ENCODE assay signal across 16 cellular contexts in the genomic region with DNA sequence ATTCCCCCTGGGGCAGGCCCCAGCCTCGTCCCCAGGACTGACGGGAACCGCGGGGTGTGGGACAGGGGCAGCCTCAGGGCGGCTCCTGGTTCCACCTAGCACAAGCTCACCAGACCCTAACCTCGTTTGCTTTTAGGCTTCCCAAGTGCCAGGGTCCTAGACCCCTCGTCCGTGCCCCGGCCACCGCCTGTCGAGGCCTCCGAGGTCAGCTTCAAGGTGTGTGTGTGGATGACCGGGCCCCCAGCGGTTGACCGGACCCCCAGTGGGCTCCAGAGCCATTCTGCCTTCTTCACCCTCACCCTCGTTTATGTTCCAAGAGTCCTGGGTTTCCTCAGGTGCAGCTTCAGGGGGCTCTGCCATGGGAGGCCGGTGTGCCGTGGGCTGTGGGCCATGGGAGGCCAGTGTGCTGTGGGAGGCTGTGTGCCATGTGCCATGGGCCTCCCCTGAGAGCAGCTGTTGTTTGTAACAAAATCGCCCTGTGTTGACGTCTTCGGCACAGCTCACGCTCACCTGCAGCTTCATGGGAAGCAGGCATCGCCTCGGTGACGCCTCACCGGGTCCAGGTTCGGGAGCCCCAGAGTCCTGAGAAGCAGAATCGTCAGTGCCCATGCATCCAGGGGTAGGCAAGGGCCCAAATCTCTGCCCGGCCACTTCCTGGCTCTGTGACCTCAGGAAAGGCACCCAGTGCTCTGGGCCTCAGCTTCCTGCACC. TPM values are rescaled to one million over a fixed set of nuclear protein-coding genes. Genes with fewer than 3 reads are reported as not detected.
DNase-seq lines count a peak whose midpoint lies in the region; ATAC-seq, FAIRE-seq and TF ChIP-seq lines count a peak whose summit lies in the region.
"Had no signal": no experiment of that assay in that cellular context is flagged by ENCODE, and none has a peak within 500 bp of the region (broad histone marks: within the 10 kb centered on the region; RNA-seq: fewer than 3 reads in every experiment).

No MANE protein-coding gene starts in this region.

- DNase-seq in CD14-positive monocyte (ENCODE audit: low spot score) (peak; percentile 35), GM12891 (ENCODE audit: insufficient read length, low spot score) (peak; percentile 3), ecto neural progenitor cell (ENCODE audit: low spot score) (peak; percentile 35), posterior cingulate gyrus (peak in 6 of 10 donors; percentile 1 to 72 (median 30)), OCI-M2 (lab: John Stamatoyannopoulos, UW; ENCODE audit: unreplicated experiment) (no peak), DMS79 treated with DMSO at 0.1 percent for 48 hours (lab: John Stamatoyannopoulos, UW) (no peak)
- no peak for DNase-seq in activated CD8-positive, alpha-beta T cell treated with anti-CD3 and anti-CD28 coated beads, Interleukin-2, amount 10 ng/mL, durations not matched to agents 7 days and 5 days
- DNase-seq: activated CD4-positive, alpha-beta memory T cell treated with anti-CD3 and anti-CD28 coated beads for 36 hours; esophagus squamous epithelium; NCI-H1694; NCI-H510A had no signal

- H3K4me1 Mint-ChIP-seq in CD14-positive monocyte, result no peaks in the 10 kb centered on the region
- H3K4me1 Mint-ChIP-seq in activated CD8-positive, alpha-beta T cell treated with anti-CD3 and anti-CD28 coated beads, Interleukin-2, amount 10 ng/mL, durations not matched to agents 7 days and 5 days (ENCODE audit: low read depth), result no peaks in the 10 kb centered on the region

- TF ChIP-seq POLR2A in GM12891 (IDR thresholded peaks at IDR 0.05; ENCODE audit: low read depth, low read length), result no peak

- intact Hi-C loops in CD14-positive monocyte (cut with micrococcal nuclease) (no loop called here), posterior cingulate gyrus (cut with DNase I) (loop anchor here (5.0 kb wide), 1 partner anchor 442 kb away; no protein-coding TSS in a partner anchor)

- H3K4me3 Mint-ChIP-seq in CD14-positive monocyte, result no peak overlapping the region
- H3K4me3 Mint-ChIP-seq in activated CD8-positive, alpha-beta T cell treated with anti-CD3 and anti-CD28 coated beads, Interleukin-2, amount 10 ng/mL, durations not matched to agents 7 days and 5 days, result no peak overlapping the region
- H3K4me3 Mint-ChIP-seq: activated CD4-positive, alpha-beta memory T cell treated with anti-CD3 and anti-CD28 coated beads for 36 hours; dendritic cell treated with granulocyte-macrophage colony-stimulating factor and Interleukin-4, amounts not matched to agents 40 ng/mL and 50 ng/mL, for 4 days had no signal

- peaks cover 0 to 1% (median 0%) of the 10 kb centered on the region in 7 donors for H3K9me3 Mint-ChIP-seq in CD14-positive monocyte
- no peaks in the 10 kb centered on the region for H3K9me3 Mint-ChIP-seq in activated CD8-positive, alpha-beta T cell treated with anti-CD3 and anti-CD28 coated beads, Interleukin-2, amount 10 ng/mL, durations not matched to agents 7 days and 5 days (ENCODE audit: insufficient read depth)
- H3K9me3 Mint-ChIP-seq: activated CD4-positive, alpha-beta memory T cell treated with anti-CD3 and anti-CD28 coated beads for 36 hours; dendritic cell treated with granulocyte-macrophage colony-stimulating factor and Interleukin-4, amounts not matched to agents 40 ng/mL and 50 ng/mL, for 4 days had no signal

- POLR2A ChIA-PET in activated CD8-positive, alpha-beta T cell treated with anti-CD3 and anti-CD28 coated beads, Interleukin-2, amount 10 ng/mL, durations not matched to agents 7 days and 5 days (lab: Charles Lee), result no interaction called here

- no peak for ATAC-seq in activated CD8-positive, alpha-beta T cell treated with anti-CD3 and anti-CD28 coated beads, Interleukin-2, amount 10 ng/mL, durations not matched to agents 7 days and 5 days
- ATAC-seq in GM18861 (IDR thresholded peaks at IDR 0.05; ENCODE audit: unreplicated experiment), result no peak
- ATAC-seq: heart left ventricle, psoas muscle had no signal

- no peak for TF ChIP-seq CTCF in CD14-positive monocyte (IDR thresholded peaks at IDR 0.05)

- CTCF ChIA-PET in activated CD8-positive, alpha-beta T cell treated with anti-CD3 and anti-CD28 coated beads, Interleukin-2, amount 10 ng/mL, durations not matched to agents 7 days and 5 days (lab: Charles Lee), result no interaction called here

- FAIRE-seq in GM12891 (lab: Jason Lieb, UNC), result no peak
- FAIRE-seq: astrocyte had no signal

- H3K36me3 Mint-ChIP-seq in CD14-positive monocyte, result no peaks in the 10 kb centered on the region
- H3K36me3 Mint-ChIP-seq in activated CD8-positive, alpha-beta T cell treated with anti-CD3 and anti-CD28 coated beads, Interleukin-2, amount 10 ng/mL, durations not matched to agents 7 days and 5 days (ENCODE audit: low read depth), result no peaks in the 10 kb centered on the region
- H3K36me3 Mint-ChIP-seq: activated CD4-positive, alpha-beta memory T cell treated with anti-CD3 and anti-CD28 coated beads for 36 hours had no signal

- H3K27ac Mint-ChIP-seq in CD14-positive monocyte, result no peak overlapping the region
- no peak overlapping the region for H3K27ac Mint-ChIP-seq in activated CD8-positive, alpha-beta T cell treated with anti-CD3 and anti-CD28 coated beads, Interleukin-2, amount 10 ng/mL, durations not matched to agents 7 days and 5 days
- H3K27ac Mint-ChIP-seq: activated CD4-positive, alpha-beta memory T cell treated with anti-CD3 and anti-CD28 coated beads for 36 hours; dendritic cell treated with granulocyte-macrophage colony-stimulating factor and Interleukin-4, amounts not matched to agents 40 ng/mL and 50 ng/mL, for 4 days had no signal

- peaks cover 5 to 12% (median 5%) of the 10 kb centered on the region in 3 donors for H3K27me3 Mint-ChIP-seq in CD14-positive monocyte (ENCODE audit: low read depth in 3 of 3)
- no peaks in the 10 kb centered on the region for H3K27me3 Mint-ChIP-seq in activated CD8-positive, alpha-beta T cell treated with anti-CD3 and anti-CD28 coated beads, Interleukin-2, amount 10 ng/mL, durations not matched to agents 7 days and 5 days (ENCODE audit: low read depth)

TF ChIP-seq in GM12891, 5 proteins besides CTCF, POLR2A, EP300 and RAD21:
- no peak for TF ChIP-seq POLR2AphosphoS5 (IDR thresholded peaks at IDR 0.05; ENCODE audit: low read depth, low read length)
- TF ChIP-seq SPI1 (IDR thresholded peaks at IDR 0.05; ENCODE audit: low read depth, low read length), result no peak
- TF ChIP-seq POU2F2 (IDR thresholded peaks at IDR 0.05; ENCODE audit: low read depth, low read length), result no peak
- no peak for TF ChIP-seq PAX5 (IDR thresholded peaks at IDR 0.05; ENCODE audit: insufficient read depth, low read length, severe bottlenecking)
- no peak for TF ChIP-seq TAF1 (IDR thresholded peaks at IDR 0.05; ENCODE audit: low read depth, low read length)
TF ChIP-seq in GM12891: peak in this region for 0.

RNA-seq across cellular contexts. Expression of a gene that starts 43.0 kb away (rescaled TPM):
- not detected for polyA plus RNA-seq in CD14-positive monocyte
- polyA plus RNA-seq in GM12891 (2012; ENCODE audit: low read depth, missing spikeins), result not detected
- not detected for total RNA-seq in activated CD8-positive, alpha-beta T cell treated with anti-CD3 and anti-CD28 coated beads, Interleukin-2, amount 10 ng/mL, durations not matched to agents 7 days and 5 days
- total RNA-seq: activated CD4-positive, alpha-beta memory T cell treated with anti-CD3 and anti-CD28 coated beads for 36 hours; psoas muscle had no signal
- polyA plus RNA-seq: heart left ventricle, psoas muscle had no signal

Comparison
In these comparisons a context has a peak if more than half of its experiments do, and no peak if none do; other contexts are left out.
1. DNase-seq: peak in CD14-positive monocyte (single experiment), GM12891 (single experiment), ecto neural progenitor cell (single experiment) and posterior cingulate gyrus (6 of 10); none in OCI-M2 (single experiment), activated CD8-positive, alpha-beta T cell treated with anti-CD3 and anti-CD28 coated beads, Interleukin-2, amount 10 ng/mL, durations not matched to agents 7 days and 5 days (single experiment) and DMS79 treated with DMSO at 0.1 percent for 48 hours (single experiment).